26 cellular contexts compared by ENCODE assay signal in genomic region chr12:111780166-111780565, GRCh38. TPM values are rescaled to one million over a fixed set of nuclear protein-coding genes. Genes with fewer than 3 reads are reported as not detected.
DNase-seq lines count a peak whose midpoint lies in the region; ATAC-seq and TF ChIP-seq lines count a peak whose summit lies in the region.
"Had no signal": no experiment of that assay in that cellular context is flagged by ENCODE, and none has a peak within 500 bp of the region (broad histone marks: within the 10 kb centered on the region; RNA-seq: fewer than 3 reads in every experiment).

No MANE protein-coding gene starts in this region.

- H3F3A ChIP-seq in Loucy (ENCODE audit: low read depth) = no peaks in the 10 kb centered on the region

- H3K27ac Mint-ChIP-seq in type B pancreatic cell = peak overlapping the region; percentile 30
- no peak overlapping the region for H3K27ac Mint-ChIP-seq in stimulated activated effector memory CD8-positive, alpha-beta T cell treated with anti-CD3 and anti-CD28 coated beads, Interleukin-12 subunit alpha, Interleukin-12 subunit beta, amount 100 ng/mL, for 72 hours
- H3K27ac Mint-ChIP-seq: HFFc6 had no signal

- no peaks in the 10 kb centered on the region for H3K9me2 ChIP-seq in Loucy (replicated peaks; ENCODE audit: low read depth, low read length)

- peak; percentile 74 for DNase-seq in colonic mucosa
- no peak for DNase-seq in type B pancreatic cell (ENCODE audit: extremely low spot score, unreplicated experiment)
- no peak for DNase-seq in lower leg skin (ENCODE audit: low spot score in 2 of 2)
- no peak for DNase-seq in stimulated activated effector memory CD8-positive, alpha-beta T cell treated with anti-CD3 and anti-CD28 coated beads, Interleukin-12 subunit alpha, Interleukin-12 subunit beta, amount 100 ng/mL, for 72 hours (ENCODE audit: low spot score in 2 of 2)
- DNase-seq: activated CD4-positive, alpha-beta T cell treated with anti-CD3 and anti-CD28 coated beads, Interleukin-2, amount 50 U/mL, for 48 hours; activated CD8-positive, alpha-beta memory T cell treated with anti-CD3 and anti-CD28 coated beads, Interleukin-2, amount 50 U/mL, for 4 hours; C1 segment of cervical spinal cord; foreskin fibroblast; HFFc6; kidney glomerular epithelial cell; NCI-H1092 treated with DMSO at 0.1 percent for 48 hours; NCI-H187; NCI-H2171; NCI-H510A; retina; substantia nigra; SW 1271 had no signal

- no peaks in the 10 kb centered on the region for H3K36me3 ChIP-seq in Loucy (ENCODE audit: insufficient read depth, low read length)
- H3K36me3 ChIP-seq in colonic mucosa = peaks cover 16% of the 10 kb centered on the region
- peaks cover 35 to 36% of the 10 kb centered on the region in 2 donors for H3K36me3 ChIP-seq in mucosa of rectum (ENCODE audit: control insufficient read depth in 2 of 2, insufficient read depth in 2 of 2, low read length in 2 of 2)

- H3K27me3 Mint-ChIP-seq in type B pancreatic cell = no peaks in the 10 kb centered on the region

- peak overlapping the region; percentile 67 for H3K27ac ChIP-seq in colonic mucosa
- H3K27ac ChIP-seq in mucosa of rectum (ENCODE audit: low read depth in 2 of 2, low read length in 2 of 2) = peak overlapping the region; percentile 86 to 90
- H3K27ac ChIP-seq: cardiac muscle cell, coronary artery had no signal

- peaks cover 12% of the 10 kb centered on the region for H3K36me3 Mint-ChIP-seq in type B pancreatic cell
- no peaks in the 10 kb centered on the region for H3K36me3 Mint-ChIP-seq in stimulated activated effector memory CD8-positive, alpha-beta T cell treated with anti-CD3 and anti-CD28 coated beads, Interleukin-12 subunit alpha, Interleukin-12 subunit beta, amount 100 ng/mL, for 72 hours
- H3K36me3 Mint-ChIP-seq: activated naive CD4-positive, alpha-beta T cell treated with anti-CD3 and anti-CD28 coated beads, Interleukin-2, amount 50 U/mL, for 72 hours; naive thymus-derived CD8-positive, alpha-beta T cell had no signal

- no peak for ATAC-seq in HG02840 (IDR thresholded peaks at IDR 0.05; ENCODE audit: low FRiP score, unreplicated experiment)
- ATAC-seq in stimulated activated effector memory CD8-positive, alpha-beta T cell treated with anti-CD3 and anti-CD28 coated beads, Interleukin-12 subunit alpha, Interleukin-12 subunit beta, amount 100 ng/mL, for 72 hours = no peak
- ATAC-seq: activated naive CD4-positive, alpha-beta T cell treated with anti-CD3 and anti-CD28 coated beads, Interleukin-2, amount 50 U/mL, for 72 hours; GM12878; HepG2; naive thymus-derived CD8-positive, alpha-beta T cell had no signal

- peaks cover 12% of the 10 kb centered on the region for H3K4me1 Mint-ChIP-seq in type B pancreatic cell (ENCODE audit: unreplicated experiment)
- H3K4me1 Mint-ChIP-seq in stimulated activated effector memory CD8-positive, alpha-beta T cell treated with anti-CD3 and anti-CD28 coated beads, Interleukin-12 subunit alpha, Interleukin-12 subunit beta, amount 100 ng/mL, for 72 hours = no peaks in the 10 kb centered on the region

- no peak overlapping the region for H3K9ac ChIP-seq in Loucy (ENCODE audit: low read depth, low read length, poor library complexity, severe bottlenecking)
- peak overlapping the region in 1 of 2 donors; percentile 75 for H3K9ac ChIP-seq in colonic mucosa (ENCODE audit: low read depth in 2 of 2, low read length in 2 of 2)
- H3K9ac ChIP-seq in mucosa of rectum (ENCODE audit: low read depth in 1 of 2, low read length in 2 of 2) = peak overlapping the region in 1 of 2 donors; percentile 50

- H3K4me2 ChIP-seq in Loucy (ENCODE audit: low read depth, low read length, poor library complexity, severe bottlenecking) = peak overlapping the region; percentile 45

- WGBS in lower leg skin, 2 donors = 81 to 91% methylated on average over 10 of the region's 10 CpGs

- H3K27me3 ChIP-seq in Loucy (ENCODE audit: insufficient read depth, low read length, poor library complexity, severe bottlenecking) (no peaks in the 10 kb centered on the region), colonic mucosa (no peaks in the 10 kb centered on the region), mucosa of rectum (ENCODE audit: control insufficient read depth in 2 of 2, insufficient read depth in 2 of 2, low read length in 2 of 2) (no peaks in the 10 kb centered on the region)
- H3K27me3 ChIP-seq: cardiac muscle cell had no signal

- TF ChIP-seq CTCF in Loucy (conservative IDR thresholded peaks at IDR 0.05; ENCODE audit: low read length) (no peak), colonic mucosa (IDR thresholded peaks at IDR 0.05) (no peak), type B pancreatic cell (conservative IDR thresholded peaks at IDR 0.05) (no peak), lower leg skin (IDR thresholded peaks at IDR 0.05) (no peak)

- H4K20me1 ChIP-seq in Loucy (ENCODE audit: insufficient read depth, low read length, poor library complexity, severe bottlenecking) = no peaks in the 10 kb centered on the region

- intact Hi-C loops in colonic mucosa (cut with DNase I) (no loop called here), lower leg skin (cut with DNase I; ENCODE audit: low total_unique reads) (no loop called here)

- H3K4me1 ChIP-seq in Loucy (ENCODE audit: insufficient read depth, low read length, poor library complexity, severe bottlenecking) (peaks cover 8% of the 10 kb centered on the region), colonic mucosa (peaks cover 22% of the 10 kb centered on the region), mucosa of rectum (ENCODE audit: control insufficient read depth in 2 of 2, insufficient read depth in 2 of 2, low read length in 2 of 2) (peaks cover 38 to 51% of the 10 kb centered on the region in 2 donors)

- H3K9me3 Mint-ChIP-seq in type B pancreatic cell = peaks cover 6% of the 10 kb centered on the region
- no peaks in the 10 kb centered on the region for H3K9me3 Mint-ChIP-seq in stimulated activated effector memory CD8-positive, alpha-beta T cell treated with anti-CD3 and anti-CD28 coated beads, Interleukin-12 subunit alpha, Interleukin-12 subunit beta, amount 100 ng/mL, for 72 hours
- H3K9me3 Mint-ChIP-seq: activated naive CD4-positive, alpha-beta T cell treated with anti-CD3 and anti-CD28 coated beads, Interleukin-2, amount 50 U/mL, for 72 hours; HFFc6; naive thymus-derived CD8-positive, alpha-beta T cell had no signal

- H3K4me3 ChIP-seq in Loucy (ENCODE audit: low read length, poor library complexity, severe bottlenecking) = peak overlapping the region; percentile 34
- H3K4me3 ChIP-seq in colonic mucosa = no peak overlapping the region
- peak overlapping the region in 1 of 2 donors; percentile 1 for H3K4me3 ChIP-seq in mucosa of rectum (ENCODE audit: low read length in 2 of 2)
- H3K4me3 ChIP-seq in lower leg skin (ENCODE audit: low read depth, poor library complexity, severe bottlenecking) = no peak overlapping the region
- H3K4me3 ChIP-seq: cardiac muscle cell, coronary artery, GM12878 had no signal

- H2AFZ ChIP-seq in Loucy (ENCODE audit: low read length) = peak overlapping the region; percentile 77

- no peak overlapping the region for H3K4me3 Mint-ChIP-seq in type B pancreatic cell
- H3K4me3 Mint-ChIP-seq in stimulated activated effector memory CD8-positive, alpha-beta T cell treated with anti-CD3 and anti-CD28 coated beads, Interleukin-12 subunit alpha, Interleukin-12 subunit beta, amount 100 ng/mL, for 72 hours = no peak overlapping the region
- H3K4me3 Mint-ChIP-seq: HFFc6; naive thymus-derived CD8-positive, alpha-beta T cell had no signal

- TF ChIP-seq POLR2A in lower leg skin (IDR thresholded peaks at IDR 0.05) = no peak

- H3K79me2 ChIP-seq in Loucy (ENCODE audit: insufficient read depth, low read length) = no peaks in the 10 kb centered on the region

- H3K9me3 ChIP-seq in Loucy (ENCODE audit: insufficient read depth, low read depth, low read length) = no peaks in the 10 kb centered on the region
- no peaks in the 10 kb centered on the region for H3K9me3 ChIP-seq in colonic mucosa
- no peaks in the 10 kb centered on the region for H3K9me3 ChIP-seq in mucosa of rectum (ENCODE audit: control insufficient read depth in 2 of 2, low read length in 2 of 2)

RNA-seq across cellular contexts. Expression of gene ALDH2, which starts 13.4 kb away (rescaled TPM):
- total RNA-seq in colonic mucosa (100 to 1,000 TPM; 240 to 398 TPM), type B pancreatic cell (ENCODE audit: low replicate concordance) (29.0 and 59.5 TPM in 2 replicates), lower leg skin (100 to 1,000 TPM; 151 to 179 (median 157) TPM)
